ENCODE assay signal across 1 cellular context in genomic region chr20:50012282-50013263, GRCh38.
TF ChIP-seq lines count a peak whose summit lies in the region.

No MANE protein-coding gene starts in this region.

TF ChIP-seq in K562, 482 proteins besides CTCF, POLR2A, EP300 and RAD21 (continued from another document):
- TF ChIP-seq PBX2 (CRISPR knock-in tag; IDR thresholded peaks at IDR 0.05; ENCODE audit: low read depth) (no peak), PBX2 (tag; conservative IDR thresholded peaks at IDR 0.05; ENCODE audit: low read depth) (no peak), MAX (CRISPR knock-in tag; IDR thresholded peaks at IDR 0.05) (no peak), ZNF384 (IDR thresholded peaks at IDR 0.05; ENCODE audit: low read depth, low read length) (no peak), RNF219 (CRISPR knock-in tag; IDR thresholded peaks at IDR 0.05) (no peak), ZNF644 (tag; IDR thresholded peaks at IDR 0.05; ENCODE audit: low read depth) (no peak), NELFE (IDR thresholded peaks at IDR 0.05; ENCODE audit: insufficient read depth, insufficient read length) (no peak), CREB1 (IDR thresholded peaks at IDR 0.05) (no peak), CREB1 (CRISPR knock-in tag; IDR thresholded peaks at IDR 0.05) (no peak), HNRNPH1 (optimal IDR thresholded peaks at IDR 0.05; ENCODE audit: low read depth, low read length) (no peak), DLX4 (CRISPR knock-in tag; IDR thresholded peaks at IDR 0.05) (no peak)
